ENCODE assay signal across 38 cellular contexts in the genomic region with DNA sequence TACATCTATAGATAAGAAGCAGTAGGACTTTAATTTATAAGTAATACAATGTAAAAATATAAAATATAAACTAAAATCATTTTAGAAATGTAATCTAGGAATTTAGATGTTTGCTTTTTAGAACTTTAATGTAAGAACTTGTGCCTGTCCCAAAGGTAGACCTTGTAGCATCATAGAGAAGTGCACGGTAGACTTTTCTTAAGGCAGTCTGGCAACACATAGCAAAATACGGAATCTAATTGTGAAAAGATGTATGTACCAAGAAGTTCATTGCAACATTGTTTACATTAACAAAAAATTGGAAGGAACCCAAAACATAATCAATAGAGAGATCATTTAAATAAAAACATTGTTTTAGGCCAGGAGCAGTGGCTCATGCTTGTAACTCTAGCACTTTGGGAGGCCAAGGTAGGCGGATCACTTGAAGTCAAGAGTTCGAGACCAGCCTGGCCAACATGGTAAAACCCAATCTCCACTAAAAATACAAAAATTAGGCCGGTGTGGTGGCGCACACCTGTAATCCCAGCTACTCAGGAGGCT.
"Had no signal": no experiment of that assay in that cellular context is flagged by ENCODE, and none has a peak within 500 bp of the region (broad histone marks: within the 10 kb centered on the region; RNA-seq: fewer than 3 reads in every experiment).

No MANE protein-coding gene starts in this region.

- H3K4me3 Mint-ChIP-seq: activated B cell treated with CpG ODN at 0.5 μM for 24 hours; activated CD4-positive, alpha-beta memory T cell treated with anti-CD3 and anti-CD28 coated beads for 36 hours; activated CD4-positive, alpha-beta T cell treated with anti-CD3 and anti-CD28 coated beads for 36 hours; activated CD4-positive, alpha-beta T cell treated with anti-CD3 and anti-CD28 coated beads, Interleukin-2, amount 10 ng/mL, durations not matched to agents 24 days and 14 days; activated CD8-positive, alpha-beta memory T cell treated with anti-CD3 and anti-CD28 coated beads, Interleukin-2, amount 10 ng/mL, durations not matched to agents 7 days and 5 days; activated CD8-positive, alpha-beta T cell treated with anti-CD3 and anti-CD28 coated beads, Interleukin-2, amount 10 ng/mL, durations not matched to agents 7 days and 5 days; activated naive CD4-positive, alpha-beta T cell treated with anti-CD3 and anti-CD28 coated beads for 36 hours; activated naive CD4-positive, alpha-beta T cell treated with anti-CD3 and anti-CD28 coated beads, Interleukin-2, amount 50 U/mL, for 24 hours; activated naive CD8-positive, alpha-beta T cell treated with anti-CD3 and anti-CD28 coated beads for 36 hours; activated naive CD8-positive, alpha-beta T cell treated with anti-CD3 and anti-CD28 coated beads, Interleukin-2, amount 50 U/mL, for 24 hours; activated T-helper 1 cell treated with anti-CD3 and anti-CD28 coated beads, Interleukin-12 subunit alpha, Interleukin-12 subunit beta, Interleukin-2, Interleukin-4 antibody, amounts not matched to agents 30 ng/mL and 10 ng/mL and 1 ng/mL, durations not matched to agents 14 hours and 24 hours and 36 hours; dendritic cell treated with granulocyte-macrophage colony-stimulating factor and Interleukin-4, amounts not matched to agents 40 ng/mL and 50 ng/mL, for 4 days; endodermal cell; T-helper 17 cell; T-helper 2 cell treated with Interferon-gamma antibody and Interleukin-4, amounts not matched to agents 5 μg/mL and 100 μg/mL, for 36 hours had no signal

- H3K27me3 Mint-ChIP-seq: activated CD4-positive, alpha-beta T cell treated with anti-CD3 and anti-CD28 coated beads for 36 hours; activated naive CD8-positive, alpha-beta T cell treated with anti-CD3 and anti-CD28 coated beads, Interleukin-2, amount 50 U/mL, for 24 hours had no signal

- H3K36me3 ChIP-seq: adrenal gland, breast epithelium, cardiac muscle cell, gastrocnemius medialis, heart right ventricle, WERI-Rb-1 had no signal

- H3K9me3 Mint-ChIP-seq: activated naive CD4-positive, alpha-beta T cell treated with anti-CD3 and anti-CD28 coated beads, Interleukin-2, amount 50 U/mL, for 24 hours; T-helper 2 cell treated with Interferon-gamma antibody and Interleukin-4, amounts not matched to agents 5 μg/mL and 100 μg/mL, for 36 hours had no signal

- H3K27me3 ChIP-seq: adrenal gland, breast epithelium, cardiac muscle cell, dorsolateral prefrontal cortex, foreskin keratinocyte, gastrocnemius medialis, heart right ventricle had no signal

- DNase-seq: activated B cell treated with CpG ODN at 0.5 μM for 24 hours; activated CD4-positive, alpha-beta memory T cell treated with anti-CD3 and anti-CD28 coated beads for 36 hours; activated CD4-positive, alpha-beta T cell treated with anti-CD3 and anti-CD28 coated beads for 36 hours; activated CD4-positive, alpha-beta T cell treated with anti-CD3 and anti-CD28 coated beads, Interleukin-2, amount 10 ng/mL, durations not matched to agents 24 days and 14 days; activated CD4-positive, CD25-positive, alpha-beta regulatory T cell treated with anti-CD3 and anti-CD28 coated beads, Interleukin-2, amount 50 U/mL, for 72 hours; activated CD8-positive, alpha-beta memory T cell treated with anti-CD3 and anti-CD28 coated beads, Interleukin-2, amount 10 ng/mL, durations not matched to agents 7 days and 5 days; activated CD8-positive, alpha-beta memory T cell treated with anti-CD3 and anti-CD28 coated beads, Interleukin-2, amount 50 U/mL, for 4 hours; activated CD8-positive, alpha-beta T cell treated with anti-CD3 and anti-CD28 coated beads, Interleukin-2, amount 10 ng/mL, durations not matched to agents 7 days and 5 days; activated effector memory CD4-positive, alpha-beta T cell treated with anti-CD3 and anti-CD28 coated beads, Interleukin-2, amount 50 U/mL, for 16 hours; activated naive CD4-positive, alpha-beta T cell treated with anti-CD3 and anti-CD28 coated beads for 36 hours; activated naive CD8-positive, alpha-beta T cell treated with anti-CD3 and anti-CD28 coated beads for 36 hours; activated naive CD8-positive, alpha-beta T cell treated with anti-CD3 and anti-CD28 coated beads, Interleukin-2, amount 50 U/mL, for 24 hours; activated T-cell treated with anti-CD3 and anti-CD28 coated beads, Interleukin-2, amount 50 U/mL, for 1 hour; activated T-cell treated with anti-CD3 and anti-CD28 coated beads, Interleukin-2, amount 50 U/mL, for 48 hours; adrenal gland; aorta; central memory CD4-positive, alpha-beta T cell; cerebellar nuclear complex; effector memory CD4-positive, alpha-beta T cell; endodermal cell; foreskin keratinocyte; gastrocnemius medialis; glutamatergic neuron; heart right ventricle; T-helper 1 cell; T-helper 17 cell; T1000; WERI-Rb-1 had no signal

- H3K9me3 ChIP-seq: adrenal gland, breast epithelium, gastrocnemius medialis had no signal

- H3K4me3 ChIP-seq: adrenal gland, breast epithelium, cardiac muscle cell, coronary artery, dorsolateral prefrontal cortex, gastrocnemius medialis, heart right ventricle had no signal

- H3K27ac Mint-ChIP-seq: activated B cell treated with CpG ODN at 0.5 μM for 24 hours; activated CD4-positive, alpha-beta memory T cell treated with anti-CD3 and anti-CD28 coated beads for 36 hours; activated CD4-positive, alpha-beta T cell treated with anti-CD3 and anti-CD28 coated beads for 36 hours; activated CD4-positive, alpha-beta T cell treated with anti-CD3 and anti-CD28 coated beads, Interleukin-2, amount 10 ng/mL, durations not matched to agents 24 days and 14 days; activated CD8-positive, alpha-beta memory T cell treated with anti-CD3 and anti-CD28 coated beads, Interleukin-2, amount 10 ng/mL, durations not matched to agents 7 days and 5 days; activated CD8-positive, alpha-beta T cell treated with anti-CD3 and anti-CD28 coated beads, Interleukin-2, amount 10 ng/mL, durations not matched to agents 7 days and 5 days; activated naive CD4-positive, alpha-beta T cell treated with anti-CD3 and anti-CD28 coated beads for 36 hours; activated naive CD4-positive, alpha-beta T cell treated with anti-CD3 and anti-CD28 coated beads, Interleukin-2, amount 50 U/mL, for 24 hours; activated naive CD8-positive, alpha-beta T cell treated with anti-CD3 and anti-CD28 coated beads for 36 hours; activated naive CD8-positive, alpha-beta T cell treated with anti-CD3 and anti-CD28 coated beads, Interleukin-2, amount 50 U/mL, for 24 hours; activated T-helper 1 cell treated with anti-CD3 and anti-CD28 coated beads, Interleukin-12 subunit alpha, Interleukin-12 subunit beta, Interleukin-2, Interleukin-4 antibody, amounts not matched to agents 30 ng/mL and 10 ng/mL and 1 ng/mL, durations not matched to agents 14 hours and 24 hours and 36 hours; activated T-helper 2 cell treated with anti-CD3 and anti-CD28 coated beads, Interferon-gamma antibody, Interleukin-2, Interleukin-4, amounts not matched to agents 10 μg/mL and 5 μg/mL and 100 μg/mL, durations not matched to agents 14 hours and 24 hours and 36 hours; dendritic cell treated with granulocyte-macrophage colony-stimulating factor and Interleukin-4, amounts not matched to agents 40 ng/mL and 50 ng/mL, for 4 days; endodermal cell; T-helper 17 cell; T-helper 2 cell treated with Interferon-gamma antibody and Interleukin-4, amounts not matched to agents 5 μg/mL and 100 μg/mL, for 36 hours had no signal

- H3K4me1 Mint-ChIP-seq: activated B cell treated with CpG ODN at 0.5 μM for 24 hours; activated CD4-positive, alpha-beta T cell treated with anti-CD3 and anti-CD28 coated beads for 36 hours; activated CD4-positive, alpha-beta T cell treated with anti-CD3 and anti-CD28 coated beads, Interleukin-2, amount 10 ng/mL, durations not matched to agents 24 days and 14 days; activated CD8-positive, alpha-beta memory T cell treated with anti-CD3 and anti-CD28 coated beads, Interleukin-2, amount 10 ng/mL, durations not matched to agents 7 days and 5 days; activated naive CD4-positive, alpha-beta T cell treated with anti-CD3 and anti-CD28 coated beads, Interleukin-2, amount 50 U/mL, for 24 hours; activated naive CD8-positive, alpha-beta T cell treated with anti-CD3 and anti-CD28 coated beads for 36 hours; activated naive CD8-positive, alpha-beta T cell treated with anti-CD3 and anti-CD28 coated beads, Interleukin-2, amount 50 U/mL, for 24 hours; endodermal cell; T-helper 17 cell had no signal

- H3K36me3 Mint-ChIP-seq: activated CD8-positive, alpha-beta memory T cell treated with anti-CD3 and anti-CD28 coated beads, Interleukin-2, amount 10 ng/mL, durations not matched to agents 7 days and 5 days; activated naive CD4-positive, alpha-beta T cell treated with anti-CD3 and anti-CD28 coated beads, Interleukin-2, amount 50 U/mL, for 24 hours; activated naive CD8-positive, alpha-beta T cell treated with anti-CD3 and anti-CD28 coated beads for 36 hours had no signal

- H3K27ac ChIP-seq: adrenal gland, breast epithelium, cardiac muscle cell, coronary artery, foreskin keratinocyte, gastrocnemius medialis, heart right ventricle, WERI-Rb-1 had no signal

- H3K4me1 ChIP-seq: breast epithelium, gastrocnemius medialis had no signal

- ATAC-seq: activated CD4-positive, alpha-beta T cell treated with anti-CD3 and anti-CD28 coated beads for 36 hours; activated CD8-positive, alpha-beta memory T cell treated with anti-CD3 and anti-CD28 coated beads, Interleukin-2, amount 10 ng/mL, durations not matched to agents 7 days and 5 days; activated CD8-positive, alpha-beta T cell treated with anti-CD3 and anti-CD28 coated beads, Interleukin-2, amount 10 ng/mL, durations not matched to agents 7 days and 5 days; activated naive CD8-positive, alpha-beta T cell treated with anti-CD3 and anti-CD28 coated beads, Interleukin-2, amount 50 U/mL, for 24 hours; esophagus mucosa; gastrocnemius medialis; heart right ventricle; T-helper 17 cell had no signal
